In the genomic region with DNA sequence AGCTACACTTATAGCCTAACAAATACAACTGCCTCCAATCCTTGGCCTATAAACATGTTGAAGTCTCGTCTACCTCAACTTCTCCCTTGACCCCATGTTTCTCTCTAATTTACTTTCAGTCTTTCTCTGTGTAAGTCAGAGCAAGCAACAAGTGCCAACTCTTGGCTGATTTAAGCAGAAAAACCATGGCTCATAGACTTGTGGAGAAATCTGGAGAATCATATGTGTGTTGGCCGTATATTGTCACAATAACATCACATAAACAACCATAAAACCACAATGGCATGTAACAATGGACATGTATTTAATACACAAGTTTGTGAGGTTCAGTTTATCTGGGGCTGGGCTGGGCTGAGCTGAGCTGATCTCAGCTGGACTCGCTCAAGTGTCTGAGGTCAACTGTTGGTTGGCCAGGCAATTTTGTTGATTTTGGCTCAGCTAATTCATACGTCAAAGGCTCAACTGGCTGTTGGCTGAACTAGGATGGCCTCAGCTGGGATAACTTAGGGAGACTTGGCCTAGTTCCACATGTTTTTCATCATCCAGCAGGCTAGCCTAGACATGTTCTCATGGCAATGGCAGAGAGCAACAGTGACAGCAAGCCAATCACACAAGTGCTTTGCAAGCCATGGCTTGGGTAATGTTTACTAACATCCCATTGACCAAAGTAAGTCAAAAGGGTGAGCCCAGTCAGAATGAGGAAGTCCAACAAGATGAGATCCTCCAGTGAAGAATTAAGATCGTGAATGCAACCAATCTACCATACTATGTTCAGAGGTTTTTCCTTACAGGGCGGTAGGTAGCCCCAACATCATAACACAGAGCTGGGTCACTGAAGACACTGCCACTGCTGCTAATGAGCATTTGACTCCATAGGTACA, we compare ENCODE assay signal across 8 cellular contexts. TPM values are rescaled to one million over a fixed set of nuclear protein-coding genes. Genes with fewer than 3 reads are reported as not detected.
DNase-seq lines count a peak whose midpoint lies in the region; ATAC-seq lines count a peak whose summit lies in the region.

No MANE protein-coding gene starts in this region.

- DNase-seq in MG63: peak; percentile 93
- peak; percentile 76 for DNase-seq in T1000 (lab: John Stamatoyannopoulos, UW)
- DNase-seq in globus pallidus (ENCODE audit: low spot score): peak; percentile 74
- DNase-seq in putamen (ENCODE audit: low spot score): peak; percentile 75

- peaks cover 47% of the 10 kb centered on the region for H3K4me1 ChIP-seq in ACC112 (ENCODE audit: control insufficient read depth, insufficient read depth, low read length, unreplicated experiment)

- H3K4me3 ChIP-seq in ACC112 (ENCODE audit: low read depth, low read length) (peak overlapping the region; percentile 25; the same call in 1 of the 2 replicates), MG63 (no peak overlapping the region)

- H3K27me3 ChIP-seq in ACC112 (ENCODE audit: insufficient read depth, low read length) (no peaks in the 10 kb centered on the region), MG63 (no peaks in the 10 kb centered on the region)

- no peaks in the 10 kb centered on the region for H3K36me3 ChIP-seq in ACC112 (ENCODE audit: insufficient read depth, low read length)
- H3K36me3 ChIP-seq in MG63: no peaks in the 10 kb centered on the region

- no peaks in the 10 kb centered on the region for H3K9me3 ChIP-seq in MG63

- H3K79me2 ChIP-seq in ACC112 (ENCODE audit: control insufficient read depth, insufficient read depth, low read length, unreplicated experiment): no peaks in the 10 kb centered on the region

- H3K27ac ChIP-seq in ACC112 (ENCODE audit: low read depth, low read length): peak overlapping the region; percentile 100

- no peak for ATAC-seq in GM19455 (IDR thresholded peaks at IDR 0.05; ENCODE audit: unreplicated experiment)
- ATAC-seq in GM19324 (IDR thresholded peaks at IDR 0.05; ENCODE audit: low FRiP score, unreplicated experiment): no peak
- no peak for ATAC-seq in GM19328 (IDR thresholded peaks at IDR 0.05; ENCODE audit: unreplicated experiment)

- H2AFZ ChIP-seq in ACC112 (ENCODE audit: low read length, unreplicated experiment): peak overlapping the region; percentile 54

RNA-seq across cellular contexts. Expression of a gene that starts 12.9 kb away (rescaled TPM):
- 2.4 and 4.4 TPM in 2 replicates for total RNA-seq in MG63 (2014; rRNA removed; shearing (Covaris generic); ENCODE audit: low replicate concordance)

RNA-seq across cellular contexts. Expression of a gene that starts 13.3 kb away (rescaled TPM):
- total RNA-seq in MG63 (2014; rRNA removed; shearing (Covaris generic); ENCODE audit: low replicate concordance): 0.17 and 0.36 TPM in 2 replicates
